ENCODE assay signal across 13 cellular contexts in the genomic region with DNA sequence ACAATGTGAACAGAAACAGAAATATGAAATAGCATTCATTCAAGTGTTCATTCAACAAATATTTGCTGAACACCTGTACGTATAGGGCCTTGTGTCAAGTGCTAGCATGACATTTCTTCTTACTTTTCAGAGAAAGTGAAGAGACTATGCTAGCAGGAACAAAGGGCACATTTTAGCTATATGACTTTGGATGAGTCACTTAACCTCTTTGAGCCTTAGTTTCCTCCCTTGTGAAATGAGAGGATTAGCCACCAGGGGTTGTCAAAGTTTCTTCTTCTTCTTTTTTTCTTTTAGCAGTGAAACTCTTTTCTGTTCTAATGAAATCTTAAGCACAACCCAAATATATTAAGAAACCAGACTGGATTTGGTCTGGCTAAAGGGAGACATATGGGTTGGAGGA. TPM values are rescaled to one million over a fixed set of nuclear protein-coding genes. Genes with fewer than 3 reads are reported as not detected.
DNase-seq lines count a peak whose midpoint lies in the region; TF ChIP-seq lines count a peak whose summit lies in the region.
"Had no signal": no experiment of that assay in that cellular context is flagged by ENCODE, and none has a peak within 500 bp of the region (broad histone marks: within the 10 kb centered on the region; RNA-seq: fewer than 3 reads in every experiment).

No MANE protein-coding gene starts in this region.

- no peaks in the 10 kb centered on the region for H3K27me3 Mint-ChIP-seq in immature natural killer cell (ENCODE audit: low read depth in 3 of 3)
- H3K27me3 Mint-ChIP-seq: natural killer cell treated with Interleukin-12 subunit alpha and Interleukin-12 subunit beta and Interleukin-15 and Interleukin-18, amount 100 ng/mL, for 72 hours had no signal

- TF ChIP-seq CTCF in cardiac fibroblast (IDR thresholded peaks at IDR 0.05; ENCODE audit: low read depth, low read length), result peak; percentile 45
- TF ChIP-seq CTCF in suprapubic skin (IDR thresholded peaks at IDR 0.05), result no peak

- H2BK12ac ChIP-seq in mesenchymal stem cell (ENCODE audit: low read length in 2 of 2), result no peak overlapping the region

- H3K4me1 Mint-ChIP-seq in immature natural killer cell, result no peaks in the 10 kb centered on the region

- H3K27ac ChIP-seq in mesenchymal stem cell (ENCODE audit: low read length, poor library complexity, severe bottlenecking) (no peak overlapping the region), suprapubic skin (no peak overlapping the region)

- DNase-seq in AG20443 (ENCODE audit: low spot score) (peak; percentile 15), LHCN-M2 (ENCODE audit: low read depth) (peak; percentile 69), cardiac fibroblast (ENCODE audit: low read depth in 2 of 2) (peak; percentile 47 to 73), mesenchymal stem cell (peak; percentile 71), mesenteric fat pad (ENCODE audit: low spot score) (no peak), suprapubic skin (ENCODE audit: low spot score in 2 of 2) (no peak), immature natural killer cell (no peak)
- no peak for DNase-seq in stimulated activated CD4-positive, alpha-beta T cell treated with anti-CD3 and anti-CD28 coated beads, Interleukin-4, amount 100 ng/mL, for 24 hours
- DNase-seq: activated CD4-positive, CD25-positive, alpha-beta regulatory T cell; CD8-positive, alpha-beta T cell; cortex of kidney; NCI-H2029 had no signal

- no peak overlapping the region for H4K91ac ChIP-seq in mesenchymal stem cell (ENCODE audit: low read length)

- no peak overlapping the region for H2BK15ac ChIP-seq in mesenchymal stem cell (ENCODE audit: low read depth, poor library complexity, severe bottlenecking)

- H3K27me3 ChIP-seq in mesenchymal stem cell (ENCODE audit: control insufficient read depth in 1 of 2, insufficient read depth in 1 of 2, low read length in 2 of 2), result no peaks in the 10 kb centered on the region
- no peaks in the 10 kb centered on the region for H3K27me3 ChIP-seq in suprapubic skin

- H3K9me3 Mint-ChIP-seq in immature natural killer cell, result peaks cover 2 to 46% (median 14%) of the 10 kb centered on the region in 6 donors

- no peak overlapping the region for H3K23ac ChIP-seq in mesenchymal stem cell (ENCODE audit: low read length in 2 of 2)

- peak overlapping the region; percentile 5 for H3K9ac ChIP-seq in mesenchymal stem cell (ENCODE audit: low read length)

- H3K4me2 ChIP-seq in mesenchymal stem cell (ENCODE audit: low read length, poor library complexity, severe bottlenecking), result no peak overlapping the region

- H3K36me3 ChIP-seq in mesenchymal stem cell (ENCODE audit: control insufficient read depth in 1 of 2, insufficient read depth in 2 of 2, low read depth in 1 of 2, low read length in 2 of 2) (peaks cover 0 to 6% of the 10 kb centered on the region in 2 experiments), suprapubic skin (no peaks in the 10 kb centered on the region)

- no peak overlapping the region for H4K8ac ChIP-seq in mesenchymal stem cell (ENCODE audit: low read length)

- H3K27ac Mint-ChIP-seq in immature natural killer cell, result no peak overlapping the region
- H3K27ac Mint-ChIP-seq: CD8-positive, alpha-beta T cell; natural killer cell treated with Interleukin-12 subunit alpha and Interleukin-12 subunit beta and Interleukin-15 and Interleukin-18, amount 100 ng/mL, for 72 hours had no signal

- no peak overlapping the region for H2AFZ ChIP-seq in mesenchymal stem cell (ENCODE audit: low read depth, low read length)

- no peak overlapping the region for H2AK5ac ChIP-seq in mesenchymal stem cell (ENCODE audit: low read length, severe bottlenecking)

- H3K4me3 ChIP-seq in cardiac fibroblast (replicated peaks in 1 of 2; ENCODE audit: low read depth in 2 of 2, low read length in 2 of 2) (no peak overlapping the region), mesenchymal stem cell (ENCODE audit: insufficient read depth in 1 of 2, low read depth in 1 of 2, low read length in 2 of 2) (no peak overlapping the region), suprapubic skin (no peak overlapping the region)

- no peak for TF ChIP-seq EP300 in suprapubic skin (IDR thresholded peaks at IDR 0.05)

- H3K9me3 ChIP-seq in mesenchymal stem cell (ENCODE audit: control insufficient read depth, low read length) (no peaks in the 10 kb centered on the region), suprapubic skin (no peaks in the 10 kb centered on the region)

- no peak overlapping the region for H3K18ac ChIP-seq in mesenchymal stem cell (ENCODE audit: low read depth in 1 of 2, low read length in 2 of 2)

- no peaks in the 10 kb centered on the region for H3K36me3 Mint-ChIP-seq in immature natural killer cell
- H3K36me3 Mint-ChIP-seq: CD8-positive, alpha-beta T cell; natural killer cell treated with Interleukin-12 subunit alpha and Interleukin-12 subunit beta and Interleukin-15 and Interleukin-18, amount 100 ng/mL, for 72 hours had no signal

- no peak overlapping the region for H2BK5ac ChIP-seq in mesenchymal stem cell (ENCODE audit: low read depth, low read length, poor library complexity, severe bottlenecking)

- H3K4me3 Mint-ChIP-seq in immature natural killer cell, result no peak overlapping the region
- H3K4me3 Mint-ChIP-seq: CD8-positive, alpha-beta T cell; natural killer cell treated with Interleukin-12 subunit alpha and Interleukin-12 subunit beta and Interleukin-15 and Interleukin-18, amount 100 ng/mL, for 72 hours had no signal

- H3K4me1 ChIP-seq in mesenchymal stem cell (ENCODE audit: control insufficient read depth, insufficient read depth, low read depth, low read length) (no peaks in the 10 kb centered on the region), suprapubic skin (no peaks in the 10 kb centered on the region)

- peaks cover 9% of the 10 kb centered on the region for H3K79me1 ChIP-seq in mesenchymal stem cell (replicated peaks; ENCODE audit: low read length, poor library complexity, severe bottlenecking)

- H3K14ac ChIP-seq in mesenchymal stem cell (ENCODE audit: low read length in 2 of 2), result no peak overlapping the region

- WGBS in mesenchymal stem cell, result 11% methylated on average over 1 of the region's 1 CpG
- 95% methylated on average over 1 of the region's 1 CpG for WGBS in suprapubic skin

- no peak overlapping the region for H2BK120ac ChIP-seq in mesenchymal stem cell (ENCODE audit: low read depth, low read length)

- no peak for TF ChIP-seq POLR2A in suprapubic skin (IDR thresholded peaks at IDR 0.05)

- H3K4ac ChIP-seq in mesenchymal stem cell (ENCODE audit: low read depth in 1 of 2, low read length in 2 of 2), result no peak overlapping the region

RNA-seq across cellular contexts. Expression of gene FIGN, which starts 53.1 kb away (rescaled TPM):
- 3.7 and 5.4 TPM in 2 replicates for total RNA-seq in LHCN-M2 (2014; rRNA removed)
- polyA plus RNA-seq in LHCN-M2 (2012), result 2.0 TPM
- polyA plus RNA-seq in mesenchymal stem cell (2013, experiment 1 of 2), result 6.1 TPM
- 5.7 TPM for polyA plus RNA-seq in mesenchymal stem cell (2013, experiment 2 of 2)
- total RNA-seq in mesenteric fat pad, result 10.3 TPM
- 1 to 10 TPM; 1.6 to 2.2 (median 1.9) TPM for total RNA-seq in suprapubic skin
- not detected for polyA plus RNA-seq in immature natural killer cell
- total RNA-seq: CD8-positive, alpha-beta T cell; natural killer cell treated with Interleukin-12 subunit alpha and Interleukin-12 subunit beta and Interleukin-15 and Interleukin-18, amount 100 ng/mL, for 72 hours had no signal

Comparison
In these comparisons a context has a peak if more than half of its experiments do, and no peak if none do; other contexts are left out.
1. DNase-seq: peak in AG20443 (single experiment), LHCN-M2 (single experiment), cardiac fibroblast (2 of 2) and mesenchymal stem cell (single experiment); none in mesenteric fat pad (single experiment), suprapubic skin (0 of 2), stimulated activated CD4-positive, alpha-beta T cell treated with anti-CD3 and anti-CD28 coated beads, Interleukin-4, amount 100 ng/mL, for 24 hours (single experiment) and immature natural killer cell (0 of 3).